ENCODE assay signal across 21 cellular contexts in genomic region chr4:2695661-2696060, GRCh38.
"Had no signal": no experiment of that assay in that cellular context is flagged by ENCODE, and none has a peak within 500 bp of the region (broad histone marks: within the 10 kb centered on the region; RNA-seq: fewer than 3 reads in every experiment).

No MANE protein-coding gene starts in this region.

- H3K9me3 Mint-ChIP-seq: activated naive CD4-positive, alpha-beta T cell treated with anti-CD3 and anti-CD28 coated beads, Interleukin-2, amount 50 U/mL, for 24 hours; central memory CD8-positive, alpha-beta T cell; mesothelial cell of epicardium; natural killer cell; stimulated activated naive CD8-positive, alpha-beta T cell treated with anti-CD3 and anti-CD28 coated beads, Interleukin-15, Interleukin-2, amounts not matched to agents 100 ng/mL and 50 ng/mL, for 24 hours had no signal

- H3K27me3 ChIP-seq: adrenal gland, breast epithelium, left lung, tibial artery had no signal

- H3K4me1 Mint-ChIP-seq: central memory CD8-positive, alpha-beta T cell; mesothelial cell of epicardium had no signal

- DNase-seq: activated CD4-positive, alpha-beta T cell treated with anti-CD3 and anti-CD28 coated beads for 4 hours; activated CD4-positive, alpha-beta T cell treated with anti-CD3 and anti-CD28 coated beads, Interleukin-2, amount 50 U/mL, for 48 hours; activated CD4-positive, CD25-positive, alpha-beta regulatory T cell; activated gamma-delta T cell treated with Interleukin-2 at 50 U/mL for 16 hours; activated T-cell treated with anti-CD3 and anti-CD28 coated beads, Interleukin-2, amount 50 U/mL, for 1 hour; adrenal gland; effector memory CD4-positive, alpha-beta T cell; foreskin melanocyte; left lung; natural killer cell; right cardiac atrium; stimulated activated CD4-positive, alpha-beta T cell treated with anti-CD3 and anti-CD28 coated beads, Interleukin-4, amount 100 ng/mL, for 24 hours; substantia nigra; T1000; tibial artery had no signal

- H3K4me1 ChIP-seq: adrenal gland, breast epithelium, left lung, tibial artery had no signal

- H3K27me3 Mint-ChIP-seq: activated naive CD4-positive, alpha-beta T cell treated with anti-CD3 and anti-CD28 coated beads, Interleukin-2, amount 50 U/mL, for 24 hours; central memory CD8-positive, alpha-beta T cell; stimulated activated naive CD8-positive, alpha-beta T cell treated with anti-CD3 and anti-CD28 coated beads, Interleukin-15, Interleukin-2, amounts not matched to agents 100 ng/mL and 50 ng/mL, for 24 hours had no signal

- H3K9me3 ChIP-seq: adrenal gland, breast epithelium, left lung, tibial artery had no signal

- H3K4me3 ChIP-seq: adrenal gland, breast epithelium, left lung, lung, tibial artery had no signal

- H3K4me3 Mint-ChIP-seq: activated naive CD4-positive, alpha-beta T cell treated with anti-CD3 and anti-CD28 coated beads, Interleukin-2, amount 50 U/mL, for 24 hours; central memory CD8-positive, alpha-beta T cell; mesothelial cell of epicardium; natural killer cell; stimulated activated naive CD8-positive, alpha-beta T cell treated with anti-CD3 and anti-CD28 coated beads, Interleukin-15, Interleukin-2, amounts not matched to agents 100 ng/mL and 50 ng/mL, for 24 hours had no signal

- H3K27ac ChIP-seq: adrenal gland, breast epithelium, left lung, tibial artery had no signal

- ATAC-seq: left lung, natural killer cell, right cardiac atrium had no signal

- H3K27ac Mint-ChIP-seq: activated naive CD4-positive, alpha-beta T cell treated with anti-CD3 and anti-CD28 coated beads, Interleukin-2, amount 50 U/mL, for 24 hours; mesothelial cell of epicardium; natural killer cell had no signal
